In the genomic region with DNA sequence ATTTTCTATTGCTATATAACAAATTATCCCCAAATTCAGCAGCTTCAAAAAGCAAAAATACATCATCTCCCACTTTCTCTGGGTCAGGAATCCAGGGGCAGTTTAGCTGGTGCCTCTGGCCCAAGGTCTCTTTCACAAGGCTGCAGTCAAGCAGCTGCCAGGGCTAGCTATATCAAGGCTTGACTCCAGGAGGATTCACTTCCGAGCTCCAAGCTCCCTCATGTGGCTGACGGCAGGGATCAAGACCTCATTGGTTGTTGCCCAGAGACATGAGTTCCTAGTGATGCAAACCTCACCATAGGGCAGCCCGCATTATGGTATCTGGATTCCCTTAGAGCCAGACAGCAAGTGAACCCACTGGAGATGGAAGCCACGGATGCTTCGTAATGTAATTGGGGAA, we compare ENCODE assay signal across 8 cellular contexts. TPM values are rescaled to one million over a fixed set of nuclear protein-coding genes. Genes with fewer than 3 reads are reported as not detected.
DNase-seq lines count a peak whose midpoint lies in the region; ATAC-seq, FAIRE-seq and TF ChIP-seq lines count a peak whose summit lies in the region.

No MANE protein-coding gene starts in this region.

- H3K27ac ChIP-seq in RWPE1 (no peak overlapping the region), esophagus squamous epithelium (no peak overlapping the region)

- DNase-seq in H54 (ENCODE audit: insufficient read length, low spot score) (peak; percentile 9), RWPE1 (ENCODE audit: low spot score) (peak; percentile 57), globus pallidus (ENCODE audit: low spot score) (peak; percentile 75), renal cortical epithelial cell (ENCODE audit: low read depth) (peak; percentile 69), esophagus squamous epithelium (lab: John Stamatoyannopoulos, UW) (no peak), NCI-H510A (lab: John Stamatoyannopoulos, UW) (no peak)

- TF ChIP-seq CTCF in RWPE1 (conservative IDR thresholded peaks at IDR 0.05; ENCODE audit: low read depth) (no peak), esophagus squamous epithelium (IDR thresholded peaks at IDR 0.05) (peak in 3 of 6 experiments; percentile 18 to 41 (median 20))

- no peak for ATAC-seq in GM18867 (IDR thresholded peaks at IDR 0.05; ENCODE audit: unreplicated experiment)
- ATAC-seq in HG03097 (IDR thresholded peaks at IDR 0.05; ENCODE audit: low FRiP score, unreplicated experiment) = no peak

- no peaks in the 10 kb centered on the region for H3K27me3 ChIP-seq in esophagus squamous epithelium

- FAIRE-seq in H54 (lab: Jason Lieb, UNC) = no peak

- no peaks in the 10 kb centered on the region for H3K9me3 ChIP-seq in esophagus squamous epithelium

- H3K4me3 ChIP-seq in esophagus squamous epithelium = no peak overlapping the region

- CTCF ChIA-PET in RWPE1 (lab: Yijun Ruan, JAX) = interaction anchor here (0.6 to 1.3 kb wide), 7 partner anchors 12 to 435 kb away, joined by 3 to 5 read pairs (median 4); no protein-coding TSS in a partner anchor

- 73 to 91% methylated on average over 3 to 4 of the region's 5 CpGs for WGBS in esophagus squamous epithelium, 2 donors

- POLR2A ChIA-PET in RWPE1 (lab: Yijun Ruan, JAX; ENCODE audit: low non-redundant PET) = no interaction called here

- intact Hi-C loops in esophagus squamous epithelium (cut with DNase I) = no loop called here

- no peaks in the 10 kb centered on the region for H3K4me1 ChIP-seq in esophagus squamous epithelium

- no peaks in the 10 kb centered on the region for H3K36me3 ChIP-seq in esophagus squamous epithelium

- TF ChIP-seq POLR2A in H54 (IDR thresholded peaks at IDR 0.05; ENCODE audit: low read depth, low read length) = no peak
- no peak for TF ChIP-seq POLR2A in esophagus squamous epithelium (IDR thresholded peaks at IDR 0.05)

RNA-seq across cellular contexts. Expression of gene VNN1, which starts 1.3 kb away (rescaled TPM):
- 2.2 and 4.5 TPM in 2 replicates for total RNA-seq in renal cortical epithelial cell
- total RNA-seq in esophagus squamous epithelium = 1 to 10 TPM; 1.1 to 5.4 (median 2.1) TPM

RNA-seq across cellular contexts. Expression of gene VNN2, which starts 42.5 kb away (rescaled TPM):
- total RNA-seq in renal cortical epithelial cell = 1.5 and 6.9 TPM in 2 replicates
- 10 to 100 TPM in 1 of 4 donors, 1 to 10 TPM in 2, under 1 TPM in 1; 0.95 to 12.6 (median 3.2) TPM for total RNA-seq in esophagus squamous epithelium

RNA-seq across cellular contexts. Expression of gene TAAR1, which starts 56.2 kb away (rescaled TPM):
- total RNA-seq in renal cortical epithelial cell = not detected in 2 replicates
- not detected for total RNA-seq in esophagus squamous epithelium

Comparison
In these comparisons a context has a peak if more than half of its experiments do, and no peak if none do; other contexts are left out.
1. DNase-seq: peak in H54 (single experiment), RWPE1 (single experiment), globus pallidus (single experiment) and renal cortical epithelial cell (single experiment); none in esophagus squamous epithelium (single experiment) and NCI-H510A (single experiment).